ENCODE assay signal across 39 cellular contexts in genomic region chr6:131314838-131315237, GRCh38.
"Had no signal": no experiment of that assay in that cellular context is flagged by ENCODE, and none has a peak within 500 bp of the region (broad histone marks: within the 10 kb centered on the region; RNA-seq: fewer than 3 reads in every experiment).

No MANE protein-coding gene starts in this region.

- FAIRE-seq: astrocyte, bronchial epithelial cell had no signal

- H3K36me3 Mint-ChIP-seq: brain had no signal

- H3K4me1 ChIP-seq: adrenal gland, ascending aorta, body of pancreas, breast epithelium had no signal

- H3K27ac Mint-ChIP-seq: activated naive CD4-positive, alpha-beta T cell treated with anti-CD3 and anti-CD28 coated beads for 36 hours; activated naive CD4-positive, alpha-beta T cell treated with anti-CD3 and anti-CD28 coated beads, Interleukin-2, amount 10 ng/mL, durations not matched to agents 7 days and 5 days; activated naive CD4-positive, alpha-beta T cell treated with anti-CD3 and anti-CD28 coated beads, Interleukin-2, amount 50 U/mL, for 24 hours; activated naive CD4-positive, alpha-beta T cell treated with anti-CD3 and anti-CD28 coated beads, Interleukin-2, amount 50 U/mL, for 72 hours; activated naive CD8-positive, alpha-beta T cell; activated naive CD8-positive, alpha-beta T cell treated with anti-CD3 and anti-CD28 coated beads for 36 hours; activated naive CD8-positive, alpha-beta T cell treated with anti-CD3 and anti-CD28 coated beads, Interleukin-2, amount 10 ng/mL, durations not matched to agents 7 days and 5 days; activated naive CD8-positive, alpha-beta T cell treated with anti-CD3 and anti-CD28 coated beads, Interleukin-2, amount 50 U/mL, for 24 hours; activated T-cell treated with anti-CD3 and anti-CD28 coated beads, Interleukin-2, amount 50 U/mL, for 24 hours; activated T-cell treated with anti-CD3 and anti-CD28 coated beads, Interleukin-2, amount 50 U/mL, for 72 hours; activated T-helper 1 cell treated with anti-CD3 and anti-CD28 coated beads, Interleukin-12 subunit alpha, Interleukin-12 subunit beta, Interleukin-2, Interleukin-4 antibody, amounts not matched to agents 30 ng/mL and 10 ng/mL and 1 ng/mL, durations not matched to agents 14 hours and 24 hours and 36 hours; activated T-helper 17 cell treated with anti-CD3 and anti-CD28 coated beads, Interleukin-2, amount 50 U/mL, for 72 hours; activated T-helper 2 cell treated with anti-CD3 and anti-CD28 coated beads, Interferon-gamma antibody, Interleukin-2, Interleukin-4, amounts not matched to agents 10 μg/mL and 5 μg/mL and 100 μg/mL, durations not matched to agents 14 hours and 24 hours and 36 hours; brain had no signal

- ATAC-seq: activated naive CD4-positive, alpha-beta T cell treated with anti-CD3 and anti-CD28 coated beads, Interleukin-2, amount 50 U/mL, for 72 hours; activated naive CD8-positive, alpha-beta T cell treated with anti-CD3 and anti-CD28 coated beads, Interleukin-2, amount 50 U/mL, for 24 hours; activated T-cell treated with anti-CD3 and anti-CD28 coated beads, Interleukin-2, amount 50 U/mL, for 4 hours; activated T-cell treated with anti-CD3 and anti-CD28 coated beads, Interleukin-2, amount 50 U/mL, for 72 hours; activated T-helper 17 cell treated with anti-CD3 and anti-CD28 coated beads, Interleukin-2, amount 50 U/mL, for 72 hours; body of pancreas had no signal

- H3K4me1 Mint-ChIP-seq: activated T-helper 17 cell treated with anti-CD3 and anti-CD28 coated beads, Interleukin-2, amount 50 U/mL, for 72 hours; brain had no signal

- H3K4me3 Mint-ChIP-seq: activated naive CD4-positive, alpha-beta T cell treated with anti-CD3 and anti-CD28 coated beads for 36 hours; activated naive CD4-positive, alpha-beta T cell treated with anti-CD3 and anti-CD28 coated beads, Interleukin-2, amount 10 ng/mL, durations not matched to agents 7 days and 5 days; activated naive CD4-positive, alpha-beta T cell treated with anti-CD3 and anti-CD28 coated beads, Interleukin-2, amount 50 U/mL, for 24 hours; activated naive CD8-positive, alpha-beta T cell; activated naive CD8-positive, alpha-beta T cell treated with anti-CD3 and anti-CD28 coated beads for 36 hours; activated naive CD8-positive, alpha-beta T cell treated with anti-CD3 and anti-CD28 coated beads, Interleukin-2, amount 10 ng/mL, durations not matched to agents 7 days and 5 days; activated naive CD8-positive, alpha-beta T cell treated with anti-CD3 and anti-CD28 coated beads, Interleukin-2, amount 50 U/mL, for 24 hours; activated T-cell treated with anti-CD3 and anti-CD28 coated beads, Interleukin-2, amount 50 U/mL, for 24 hours; activated T-cell treated with anti-CD3 and anti-CD28 coated beads, Interleukin-2, amount 50 U/mL, for 4 hours; activated T-cell treated with anti-CD3 and anti-CD28 coated beads, Interleukin-2, amount 50 U/mL, for 72 hours; activated T-helper 1 cell treated with anti-CD3 and anti-CD28 coated beads, Interleukin-12 subunit alpha, Interleukin-12 subunit beta, Interleukin-2, Interleukin-4 antibody, amounts not matched to agents 30 ng/mL and 10 ng/mL and 1 ng/mL, durations not matched to agents 14 hours and 24 hours and 36 hours; activated T-helper 17 cell treated with anti-CD3 and anti-CD28 coated beads, Interleukin-2, amount 50 U/mL, for 72 hours; brain; central memory CD8-positive, alpha-beta T cell had no signal

- H3K27ac ChIP-seq: adrenal gland, ascending aorta, body of pancreas, brain microvascular endothelial cell, breast epithelium, cardiac muscle cell had no signal

- H3K36me3 ChIP-seq: adrenal gland, ascending aorta, brain microvascular endothelial cell, breast epithelium, cardiac muscle cell had no signal

- H3K27me3 ChIP-seq: adrenal gland, ascending aorta, body of pancreas, brain microvascular endothelial cell, breast epithelium, cardiac muscle cell had no signal

- H3K9me3 ChIP-seq: body of pancreas had no signal

- DNase-seq: activated effector memory CD4-positive, alpha-beta T cell treated with anti-CD3 and anti-CD28 coated beads, Interleukin-2, amount 50 U/mL, for 16 hours; activated effector memory CD4-positive, alpha-beta T cell treated with Interleukin-2 at 50 U/mL for 16 hours; activated gamma-delta T cell; activated gamma-delta T cell treated with Interleukin-2 at 50 U/mL for 16 hours; activated naive CD4-positive, alpha-beta T cell; activated naive CD4-positive, alpha-beta T cell treated with anti-CD3 and anti-CD28 coated beads for 36 hours; activated naive CD4-positive, alpha-beta T cell treated with anti-CD3 and anti-CD28 coated beads, Interleukin-2, amount 10 ng/mL, durations not matched to agents 7 days and 5 days; activated naive CD4-positive, alpha-beta T cell treated with anti-CD3 and anti-CD28 coated beads, Interleukin-2, amount 50 U/mL, for 16 hours; activated naive CD4-positive, alpha-beta T cell treated with Interleukin-2 at 50 U/mL for 16 hours; activated naive CD8-positive, alpha-beta T cell treated with anti-CD3 and anti-CD28 coated beads for 36 hours; activated naive CD8-positive, alpha-beta T cell treated with anti-CD3 and anti-CD28 coated beads, Interleukin-2, amount 10 ng/mL, durations not matched to agents 7 days and 5 days; activated naive CD8-positive, alpha-beta T cell treated with anti-CD3 and anti-CD28 coated beads, Interleukin-2, amount 50 U/mL, for 24 hours; activated T-cell treated with anti-CD3 and anti-CD28 coated beads, Interleukin-2, amount 50 U/mL, for 24 hours; activated T-cell treated with anti-CD3 and anti-CD28 coated beads, Interleukin-2, amount 50 U/mL, for 4 hours; activated T-cell treated with anti-CD3 and anti-CD28 coated beads, Interleukin-2, amount 50 U/mL, for 48 hours; activated T-cell treated with anti-CD3 and anti-CD28 coated beads, Interleukin-2, amount 50 U/mL, for 72 hours; adrenal gland; amniotic stem cell; amygdala; anterior cingulate cortex; aorta; body of pancreas; brain microvascular endothelial cell; caudate nucleus; central memory CD4-positive, alpha-beta T cell; cerebellar nuclear complex had no signal

- H3K4me3 ChIP-seq: adrenal gland, ascending aorta, body of pancreas, breast epithelium, cardiac muscle cell had no signal

- H3K27me3 Mint-ChIP-seq: activated naive CD4-positive, alpha-beta T cell treated with anti-CD3 and anti-CD28 coated beads, Interleukin-2, amount 10 ng/mL, durations not matched to agents 7 days and 5 days; activated naive CD4-positive, alpha-beta T cell treated with anti-CD3 and anti-CD28 coated beads, Interleukin-2, amount 50 U/mL, for 24 hours; activated naive CD8-positive, alpha-beta T cell; activated naive CD8-positive, alpha-beta T cell treated with anti-CD3 and anti-CD28 coated beads for 36 hours; activated naive CD8-positive, alpha-beta T cell treated with anti-CD3 and anti-CD28 coated beads, Interleukin-2, amount 10 ng/mL, durations not matched to agents 7 days and 5 days; activated naive CD8-positive, alpha-beta T cell treated with anti-CD3 and anti-CD28 coated beads, Interleukin-2, amount 50 U/mL, for 24 hours; activated T-cell treated with anti-CD3 and anti-CD28 coated beads, Interleukin-2, amount 50 U/mL, for 24 hours; activated T-helper 17 cell treated with anti-CD3 and anti-CD28 coated beads, Interleukin-2, amount 50 U/mL, for 72 hours; central memory CD8-positive, alpha-beta T cell had no signal
